In the genomic region with DNA sequence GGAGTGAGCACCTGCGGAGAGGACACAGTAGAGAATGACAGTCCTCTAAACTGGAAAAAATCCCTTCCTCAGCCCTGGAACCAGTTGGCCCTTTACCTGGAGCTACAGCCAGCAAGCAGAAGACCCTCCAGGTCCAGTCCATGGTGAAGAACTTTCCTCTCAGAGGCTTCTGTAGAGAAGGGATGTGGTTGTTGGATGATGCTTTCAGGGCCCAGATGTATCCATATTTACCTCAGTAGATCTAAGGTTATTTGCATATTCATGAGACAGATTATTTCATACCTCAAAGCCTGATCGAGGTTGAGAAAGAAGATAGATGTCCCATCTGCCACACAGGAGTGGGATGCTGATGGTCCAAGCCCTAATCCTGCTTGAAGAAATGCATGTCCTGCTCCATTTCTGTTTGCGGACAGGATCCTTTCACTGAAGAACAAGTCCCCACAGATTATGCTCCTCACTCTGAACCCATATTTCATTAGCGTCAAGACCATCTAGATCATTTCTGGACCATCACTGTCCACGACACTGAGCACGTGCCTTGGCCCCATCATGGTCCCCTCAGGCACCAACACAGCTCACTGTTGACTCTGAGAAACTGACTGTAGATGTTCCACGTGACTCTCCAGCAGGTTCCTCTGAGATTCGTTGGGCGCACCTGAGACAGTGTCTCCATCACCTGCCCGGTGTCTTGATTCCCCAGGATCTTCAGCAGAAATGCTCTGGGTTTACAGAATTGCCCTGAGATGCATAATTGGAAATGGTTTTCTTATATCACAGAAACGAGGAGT, we compare ENCODE assay signal across 15 cellular contexts.
DNase-seq lines count a peak whose midpoint lies in the region; ATAC-seq, FAIRE-seq and TF ChIP-seq lines count a peak whose summit lies in the region.
"Had no signal": no experiment of that assay in that cellular context is flagged by ENCODE, and none has a peak within 500 bp of the region (broad histone marks: within the 10 kb centered on the region; RNA-seq: fewer than 3 reads in every experiment).

No MANE protein-coding gene starts in this region.

- no peak for FAIRE-seq in D721Med (lab: Jason Lieb, UNC)
- FAIRE-seq: astrocyte had no signal

- no peaks in the 10 kb centered on the region for H3K9me3 ChIP-seq in BLaER1
- H3K9me3 ChIP-seq in CD8-positive, alpha-beta T cell (ENCODE audit: low read length) = no peaks in the 10 kb centered on the region
- H3K9me3 ChIP-seq: right atrium auricular region had no signal

- H3K4me1 ChIP-seq in BLaER1 = peaks cover 12% of the 10 kb centered on the region
- peaks cover 64% of the 10 kb centered on the region for H3K4me1 ChIP-seq in CD8-positive, alpha-beta T cell (ENCODE audit: insufficient read depth, low read length)
- H3K4me1 ChIP-seq: right atrium auricular region had no signal

- CTCF ChIA-PET in CD8-positive, alpha-beta T cell (lab: Charles Lee) = interaction anchor here (1.0 to 5.0 kb wide), 6 partner anchors 9 to 165 kb away, joined by 3 to 29 read pairs (median 4); no protein-coding TSS in a partner anchor
- CTCF ChIA-PET in activated CD4-positive, alpha-beta memory T cell treated with anti-CD3 and anti-CD28 coated beads, Interleukin-2, amount 10 ng/mL, durations not matched to agents 7 days and 5 days (lab: Charles Lee) = interaction anchor here (0.9 to 6.3 kb wide), 9 partner anchors 9 to 319 kb away, joined by 3 to 40 read pairs (median 4); no protein-coding TSS in a partner anchor

- peak overlapping the region; percentile 45 for H3K4me2 ChIP-seq in BLaER1

- no peak overlapping the region for H3K27ac ChIP-seq in BLaER1
- peak overlapping the region; percentile 68 for H3K27ac ChIP-seq in CD8-positive, alpha-beta T cell (ENCODE audit: low read depth, low read length)
- H3K27ac ChIP-seq: right atrium auricular region had no signal

- no peaks in the 10 kb centered on the region for H3K36me3 ChIP-seq in BLaER1
- H3K36me3 ChIP-seq in CD8-positive, alpha-beta T cell (ENCODE audit: insufficient read depth, low read length) = no peaks in the 10 kb centered on the region
- H3K36me3 ChIP-seq: right atrium auricular region had no signal

- peak overlapping the region; percentile 98 for H3K27ac Mint-ChIP-seq in CD8-positive, alpha-beta T cell
- H3K27ac Mint-ChIP-seq in activated CD4-positive, alpha-beta memory T cell treated with anti-CD3 and anti-CD28 coated beads, Interleukin-2, amount 10 ng/mL, durations not matched to agents 7 days and 5 days = peak overlapping the region; percentile 82
- H3K27ac Mint-ChIP-seq in memory B cell = no peak overlapping the region
- H3K27ac Mint-ChIP-seq: type B pancreatic cell had no signal

- no peaks in the 10 kb centered on the region for H3K27me3 ChIP-seq in BLaER1
- H3K27me3 ChIP-seq in CD8-positive, alpha-beta T cell (ENCODE audit: insufficient read depth, low read length) = no peaks in the 10 kb centered on the region
- H3K27me3 ChIP-seq: right atrium auricular region had no signal

- ATAC-seq in CD8-positive, alpha-beta T cell = peak; percentile 43
- ATAC-seq in memory B cell (ENCODE audit: low read depth) (no peak), GM19467 (IDR thresholded peaks at IDR 0.05; ENCODE audit: unreplicated experiment) (no peak)

- H3K27me3 Mint-ChIP-seq in CD8-positive, alpha-beta T cell (ENCODE audit: low read depth) = no peaks in the 10 kb centered on the region
- H3K27me3 Mint-ChIP-seq in activated CD4-positive, alpha-beta memory T cell treated with anti-CD3 and anti-CD28 coated beads, Interleukin-2, amount 10 ng/mL, durations not matched to agents 7 days and 5 days = peaks cover 33% of the 10 kb centered on the region
- H3K27me3 Mint-ChIP-seq in memory B cell = peaks cover 21% of the 10 kb centered on the region
- H3K27me3 Mint-ChIP-seq: type B pancreatic cell had no signal

- intact Hi-C loops in CD8-positive, alpha-beta T cell (cut with DNase I, micrococcal nuclease) = loop anchor here in 1 of 2 experiments (5.0 to 10.0 kb wide), 2 partner anchors 117 to 164 kb away; no protein-coding TSS in a partner anchor

- TF ChIP-seq CTCF in CD8-positive, alpha-beta T cell (IDR thresholded peaks at IDR 0.05) = no peak
- TF ChIP-seq CTCF in D721Med (IDR thresholded peaks at IDR 0.05; ENCODE audit: insufficient read depth, missing control alignments) = no peak

- no peak overlapping the region for H3K9ac ChIP-seq in BLaER1

- POLR2A ChIA-PET in CD8-positive, alpha-beta T cell (lab: Charles Lee) = interaction anchor here (1.0 to 1.3 kb wide), 3 partner anchors 10 to 43 kb away, joined by 3 to 6 read pairs (median 4); no protein-coding TSS in a partner anchor
- POLR2A ChIA-PET in activated CD4-positive, alpha-beta memory T cell treated with anti-CD3 and anti-CD28 coated beads, Interleukin-2, amount 10 ng/mL, durations not matched to agents 7 days and 5 days (lab: Charles Lee) = interaction anchor here (1.0 to 1.4 kb wide), 3 partner anchors 8 to 17 kb away, joined by 3 to 5 read pairs (median 3); no protein-coding TSS in a partner anchor

- H3K4me3 Mint-ChIP-seq in CD8-positive, alpha-beta T cell = peak overlapping the region; percentile 63
- peak overlapping the region; percentile 11 for H3K4me3 Mint-ChIP-seq in activated CD4-positive, alpha-beta memory T cell treated with anti-CD3 and anti-CD28 coated beads, Interleukin-2, amount 10 ng/mL, durations not matched to agents 7 days and 5 days
- peak overlapping the region; percentile 38 for H3K4me3 Mint-ChIP-seq in memory B cell
- H3K4me3 Mint-ChIP-seq: type B pancreatic cell had no signal

- no peak overlapping the region for H3K4me3 ChIP-seq in BLaER1
- H3K4me3 ChIP-seq in CD8-positive, alpha-beta T cell (ENCODE audit: low read depth, low read length) = no peak overlapping the region
- H3K4me3 ChIP-seq: right atrium auricular region had no signal

- peaks cover 5% of the 10 kb centered on the region for H3K36me3 Mint-ChIP-seq in CD8-positive, alpha-beta T cell
- H3K36me3 Mint-ChIP-seq in activated CD4-positive, alpha-beta memory T cell treated with anti-CD3 and anti-CD28 coated beads, Interleukin-2, amount 10 ng/mL, durations not matched to agents 7 days and 5 days (ENCODE audit: low read depth) = no peaks in the 10 kb centered on the region
- no peaks in the 10 kb centered on the region for H3K36me3 Mint-ChIP-seq in memory B cell
- H3K36me3 Mint-ChIP-seq: type B pancreatic cell had no signal

- H3K4me1 Mint-ChIP-seq in CD8-positive, alpha-beta T cell (ENCODE audit: low read depth) = peaks cover 74% of the 10 kb centered on the region
- peaks cover 62% of the 10 kb centered on the region for H3K4me1 Mint-ChIP-seq in activated CD4-positive, alpha-beta memory T cell treated with anti-CD3 and anti-CD28 coated beads, Interleukin-2, amount 10 ng/mL, durations not matched to agents 7 days and 5 days
- H3K4me1 Mint-ChIP-seq in memory B cell = peaks cover 16% of the 10 kb centered on the region

- H3K9me3 Mint-ChIP-seq in CD8-positive, alpha-beta T cell = no peaks in the 10 kb centered on the region
- no peaks in the 10 kb centered on the region for H3K9me3 Mint-ChIP-seq in activated CD4-positive, alpha-beta memory T cell treated with anti-CD3 and anti-CD28 coated beads, Interleukin-2, amount 10 ng/mL, durations not matched to agents 7 days and 5 days
- H3K9me3 Mint-ChIP-seq in memory B cell = no peaks in the 10 kb centered on the region

- DNase-seq in CD8-positive, alpha-beta T cell = no peak
- DNase-seq in activated CD4-positive, alpha-beta memory T cell treated with anti-CD3 and anti-CD28 coated beads, Interleukin-2, amount 10 ng/mL, durations not matched to agents 7 days and 5 days = no peak
- DNase-seq in memory B cell (ENCODE audit: low spot score in 2 of 2) (no peak), NCI-H510A (lab: John Stamatoyannopoulos, UW) (no peak), D721Med (ENCODE audit: insufficient read length, low spot score) (no peak), NCI-H1048 (lab: John Stamatoyannopoulos, UW) (no peak)
- DNase-seq: activated gamma-delta T cell, head of caudate nucleus, NCI-H2029 treated with DMSO at 0.1 percent for 48 hours, RPMI8226 had no signal

- H4K20me1 ChIP-seq in BLaER1 = no peaks in the 10 kb centered on the region

Comparison
In these comparisons a context has a peak if more than half of its experiments do, and no peak if none do; other contexts are left out.
1. H3K4me3 Mint-ChIP-seq: peak in every context shown above with its lines; median percentile 63 in CD8-positive, alpha-beta T cell; 38 in memory B cell; 11 in activated CD4-positive, alpha-beta memory T cell treated with anti-CD3 and anti-CD28 coated beads, Interleukin-2, amount 10 ng/mL, durations not matched to agents 7 days and 5 days.